Comparison of ENCODE assay signal across 8 cellular contexts in genomic region chr22:49781886-49782285, GRCh38. TPM values are rescaled to one million over a fixed set of nuclear protein-coding genes. Genes with fewer than 3 reads are reported as not detected.
DNase-seq lines count a peak whose midpoint lies in the region; ATAC-seq and TF ChIP-seq lines count a peak whose summit lies in the region.
"Not testable (repeated sequence)": the region's sequence is repeated elsewhere in the genome, so short reads cannot be mapped to it uniquely, and the experiment has no call there.

No MANE protein-coding gene starts in this region.

- not testable (repeated sequence) for ATAC-seq in WTC11; activated CD8-positive, alpha-beta T cell treated with anti-CD3 and anti-CD28 coated beads for 36 hours; natural killer cell treated with Interleukin-12 subunit alpha and Interleukin-12 subunit beta and Interleukin-15 and Interleukin-18, amount 100 ng/mL, for 72 hours; aorta (ENCODE audit: low FRiP score)

- not testable (repeated sequence) for H3K9me3 ChIP-seq in BLaER1; KOPT-K1 (ENCODE audit: insufficient read depth, low read length, poor library complexity, severe bottlenecking); left ventricle myocardium inferior (replicated peaks); aorta (ENCODE audit: control insufficient read depth, low read length)

- peak overlapping the region; percentile 51 for H3K27ac ChIP-seq in BLaER1
- peak overlapping the region; percentile 86 for H3K27ac ChIP-seq in KOPT-K1 (ENCODE audit: low read depth, low read length, poor library complexity, severe bottlenecking)
- H3K27ac ChIP-seq in left ventricle myocardium inferior (replicated peaks); aorta (ENCODE audit: low read depth in 1 of 2, low read length in 2 of 2): not testable (repeated sequence)

- POLR2A ChIA-PET in WTC11 (lab: Charles Lee); activated CD8-positive, alpha-beta T cell treated with anti-CD3 and anti-CD28 coated beads for 36 hours (lab: Charles Lee): not testable (repeated sequence)

- 96 to 97% methylated on average over 21 of the region's 21 CpGs for WGBS in aorta, 2 donors

- peak overlapping the region; percentile 37; the same call in 1 of the 2 replicates for H3K4me2 ChIP-seq in BLaER1

- H3K36me3 Mint-ChIP-seq in WTC11: peaks cover 32% of the 10 kb centered on the region
- H3K36me3 Mint-ChIP-seq in activated CD8-positive, alpha-beta T cell treated with anti-CD3 and anti-CD28 coated beads for 36 hours (ENCODE audit: low read depth): peaks cover 16% of the 10 kb centered on the region
- H3K36me3 Mint-ChIP-seq in activated naive CD8-positive, alpha-beta T cell; natural killer cell treated with Interleukin-12 subunit alpha and Interleukin-12 subunit beta and Interleukin-15 and Interleukin-18, amount 100 ng/mL, for 72 hours: not testable (repeated sequence)

- peaks cover 53% of the 10 kb centered on the region for H3K4me1 ChIP-seq in BLaER1
- peaks cover 55% of the 10 kb centered on the region for H3K4me1 ChIP-seq in left ventricle myocardium inferior
- H3K4me1 ChIP-seq in aorta (ENCODE audit: control insufficient read depth in 1 of 2, insufficient read depth in 2 of 2, low read length in 2 of 2): not testable (repeated sequence)

- H3K27ac Mint-ChIP-seq in WTC11: peak overlapping the region; percentile 89
- H3K27ac Mint-ChIP-seq in activated CD8-positive, alpha-beta T cell treated with anti-CD3 and anti-CD28 coated beads for 36 hours: peak overlapping the region; percentile 46
- H3K27ac Mint-ChIP-seq in activated naive CD8-positive, alpha-beta T cell: peak overlapping the region; percentile 16
- peak overlapping the region in 1 of 2 donors; percentile 23 for H3K27ac Mint-ChIP-seq in natural killer cell treated with Interleukin-12 subunit alpha and Interleukin-12 subunit beta and Interleukin-15 and Interleukin-18, amount 100 ng/mL, for 72 hours

- H3K4me3 ChIP-seq in BLaER1; left ventricle myocardium inferior; aorta (ENCODE audit: low read length in 2 of 2): not testable (repeated sequence)

- peak overlapping the region; percentile 34; the same call in 1 of the 2 replicates for H3K9ac ChIP-seq in BLaER1

- H3K4me3 Mint-ChIP-seq in WTC11; activated CD8-positive, alpha-beta T cell treated with anti-CD3 and anti-CD28 coated beads for 36 hours; activated naive CD8-positive, alpha-beta T cell; natural killer cell treated with Interleukin-12 subunit alpha and Interleukin-12 subunit beta and Interleukin-15 and Interleukin-18, amount 100 ng/mL, for 72 hours: not testable (repeated sequence)

- H3K27me3 Mint-ChIP-seq in WTC11 (ENCODE audit: low read depth); activated CD8-positive, alpha-beta T cell treated with anti-CD3 and anti-CD28 coated beads for 36 hours; activated naive CD8-positive, alpha-beta T cell; natural killer cell treated with Interleukin-12 subunit alpha and Interleukin-12 subunit beta and Interleukin-15 and Interleukin-18, amount 100 ng/mL, for 72 hours: not testable (repeated sequence)

- peaks cover 99% of the 10 kb centered on the region for H4K20me1 ChIP-seq in BLaER1

- CTCF ChIA-PET in WTC11 (lab: Charles Lee); activated CD8-positive, alpha-beta T cell treated with anti-CD3 and anti-CD28 coated beads for 36 hours (lab: Charles Lee): not testable (repeated sequence)

- not testable (repeated sequence) for TF ChIP-seq CTCF in WTC11 (IDR thresholded peaks at IDR 0.05); activated CD8-positive, alpha-beta T cell treated with anti-CD3 and anti-CD28 coated beads for 36 hours (IDR thresholded peaks at IDR 0.05); left ventricle myocardium inferior (IDR thresholded peaks at IDR 0.05; ENCODE audit: borderline replicate concordance)

- H3K27me3 ChIP-seq in BLaER1; left ventricle myocardium inferior (ENCODE audit: low read depth); aorta (ENCODE audit: control insufficient read depth in 1 of 2, insufficient read depth in 2 of 2, low read length in 1 of 2): not testable (repeated sequence)

- H3K4me1 Mint-ChIP-seq in WTC11; activated naive CD8-positive, alpha-beta T cell (ENCODE audit: low read depth): not testable (repeated sequence)
- peaks cover 12% of the 10 kb centered on the region for H3K4me1 Mint-ChIP-seq in activated CD8-positive, alpha-beta T cell treated with anti-CD3 and anti-CD28 coated beads for 36 hours (ENCODE audit: low read depth)
- H3K4me1 Mint-ChIP-seq in natural killer cell treated with Interleukin-12 subunit alpha and Interleukin-12 subunit beta and Interleukin-15 and Interleukin-18, amount 100 ng/mL, for 72 hours (ENCODE audit: low read depth in 2 of 2): peaks cover 10 to 15% of the 10 kb centered on the region in 2 donors

- intact Hi-C loops in activated CD8-positive, alpha-beta T cell treated with anti-CD3 and anti-CD28 coated beads for 36 hours (cut with micrococcal nuclease); left ventricle myocardium inferior (cut with micrococcal nuclease); aorta (cut with DNase I): not testable (repeated sequence)

- peaks cover 97% of the 10 kb centered on the region for H3K36me3 ChIP-seq in BLaER1
- H3K36me3 ChIP-seq in KOPT-K1 (ENCODE audit: insufficient read depth, low read length): peaks cover 94% of the 10 kb centered on the region
- H3K36me3 ChIP-seq in left ventricle myocardium inferior: peaks cover 25% of the 10 kb centered on the region
- not testable (repeated sequence) for H3K36me3 ChIP-seq in aorta (ENCODE audit: control insufficient read depth in 1 of 2, insufficient read depth in 2 of 2, low read length in 1 of 2)

- not testable (repeated sequence) for DNase-seq in WTC11 (ENCODE audit: low spot score); activated CD8-positive, alpha-beta T cell treated with anti-CD3 and anti-CD28 coated beads for 36 hours
- DNase-seq in left ventricle myocardium inferior (peak; percentile 3), aorta (peak; percentile 32 to 43)
- peak; percentile 23 for DNase-seq in natural killer cell treated with Interleukin-12 subunit alpha and Interleukin-12 subunit beta and Interleukin-15 and Interleukin-18, amount 100 ng/mL, for 72 hours (ENCODE audit: low spot score)

- not testable (repeated sequence) for H3K9me3 Mint-ChIP-seq in WTC11; activated CD8-positive, alpha-beta T cell treated with anti-CD3 and anti-CD28 coated beads for 36 hours; activated naive CD8-positive, alpha-beta T cell (ENCODE audit: low read depth); natural killer cell treated with Interleukin-12 subunit alpha and Interleukin-12 subunit beta and Interleukin-15 and Interleukin-18, amount 100 ng/mL, for 72 hours

RNA-seq across cellular contexts. Expression of gene BRD1, which starts 45.8 kb away (rescaled TPM):
- total RNA-seq in WTC11 (2021): 36.4 to 37.9 TPM (median 36.6 TPM) in 3 replicates
- total RNA-seq in activated CD8-positive, alpha-beta T cell treated with anti-CD3 and anti-CD28 coated beads for 36 hours: 10 to 100 TPM; 24.5 to 29.0 TPM
- 14.9 TPM for total RNA-seq in left ventricle myocardium inferior
- total RNA-seq in natural killer cell treated with Interleukin-12 subunit alpha and Interleukin-12 subunit beta and Interleukin-15 and Interleukin-18, amount 100 ng/mL, for 72 hours: 10 to 100 TPM; 31.2 to 59.5 TPM
- 10 to 100 TPM; 26.7 to 32.2 TPM for total RNA-seq in aorta
- 10 to 100 TPM in 1 of 2 donors, 1 to 10 TPM in 1; 7.6 to 21.6 TPM for polyA plus RNA-seq in aorta
